8 cellular contexts compared by ENCODE assay signal in genomic region chrX:40097492-40098263, GRCh38. TPM values are rescaled to one million over a fixed set of nuclear protein-coding genes. Genes with fewer than 3 reads are reported as not detected.
A peak's percentile ranks its signal among the peaks of the same experiment; 100 is the strongest.
DNase-seq lines count a peak whose midpoint lies in the region; ATAC-seq lines count a peak whose summit lies in the region.

BCOR (minus strand) TSS chrX:40097958; CDS start chrX:40077929, 20,029 bp downstream.

- H3K27me3 Mint-ChIP-seq in activated CD4-positive, alpha-beta T cell treated with anti-CD3 and anti-CD28 coated beads, Interleukin-2, amount 10 ng/mL, durations not matched to agents 24 days and 14 days = no peaks in the 10 kb centered on the region

- peak within 1 kb of the TSS; percentile 92 for H3K27ac Mint-ChIP-seq in activated CD4-positive, alpha-beta T cell treated with anti-CD3 and anti-CD28 coated beads, Interleukin-2, amount 10 ng/mL, durations not matched to agents 24 days and 14 days

- peaks cover 0 to 7% (median 0%) of the 10 kb centered on the region in 11 experiments; a peak in 2 of 22 replicates for H3K36me3 ChIP-seq in BLaER1 treated with 17β-estradiol and CSF1 and Interleukin-3, amounts not matched to agents 10 nM and 100 nM
- no peaks in the 10 kb centered on the region for H3K36me3 ChIP-seq in duodenal mucosa (ENCODE audit: control insufficient read depth in 1 of 2, insufficient read depth in 2 of 2, low read length in 2 of 2)

- peak within 1 kb of the TSS; percentile 29 to 88 (median 79); a peak in 21 of 22 replicates for H3K27ac ChIP-seq in BLaER1 treated with 17β-estradiol and CSF1 and Interleukin-3, amounts not matched to agents 10 nM and 100 nM
- H3K27ac ChIP-seq in duodenal mucosa (ENCODE audit: low read depth, low read length) = peak within 1 kb of the TSS; percentile 84

- peaks cover 27 to 49% (median 37%) of the 10 kb centered on the region in 11 experiments; a peak in 21 of 22 replicates for H3K27me3 ChIP-seq in BLaER1 treated with 17β-estradiol and CSF1 and Interleukin-3, amounts not matched to agents 10 nM and 100 nM
- H3K27me3 ChIP-seq in duodenal mucosa (ENCODE audit: control insufficient read depth in 1 of 2, insufficient read depth in 2 of 2, low read length in 2 of 2) = no peaks in the 10 kb centered on the region

- ATAC-seq in GM21723 (IDR thresholded peaks at IDR 0.05; ENCODE audit: unreplicated experiment) (peak; percentile 21), HG02973 (IDR thresholded peaks at IDR 0.05; ENCODE audit: unreplicated experiment) (no peak)

- DNase-seq in NCI-H226 (peak; percentile 47), medulla oblongata (ENCODE audit: extremely low spot score) (peak; percentile 43)
- peak; percentile 90 for DNase-seq in activated CD4-positive, alpha-beta T cell treated with anti-CD3 and anti-CD28 coated beads, Interleukin-2, amount 10 ng/mL, durations not matched to agents 24 days and 14 days
- peak; percentile 57 to 64 (median 59) for DNase-seq in stimulated activated CD4-positive, alpha-beta T cell treated with anti-CD3 and anti-CD28 coated beads, TNF-alpha, amount 100 ng/mL, for 4 hours (ENCODE audit: low read depth in 3 of 3)

- peak within 1 kb of the TSS; percentile 77 to 88 (median 85) for H3K9ac ChIP-seq in BLaER1 treated with 17β-estradiol and CSF1 and Interleukin-3, amounts not matched to agents 10 nM and 100 nM
- peak within 1 kb of the TSS; percentile 54 for H3K9ac ChIP-seq in duodenal mucosa (ENCODE audit: low read depth in 1 of 2, low read length in 2 of 2)

- H3K4me3 ChIP-seq in BLaER1 treated with 17β-estradiol and CSF1 and Interleukin-3, amounts not matched to agents 10 nM and 100 nM = peak within 1 kb of the TSS; percentile 57 to 78 (median 68)
- peak within 1 kb of the TSS; percentile 70 to 80 for H3K4me3 ChIP-seq in duodenal mucosa (ENCODE audit: low read depth in 1 of 2, low read length in 2 of 2)

- intact Hi-C loops in activated CD4-positive, alpha-beta T cell treated with anti-CD3 and anti-CD28 coated beads, Interleukin-2, amount 10 ng/mL, durations not matched to agents 24 days and 14 days (cut with micrococcal nuclease) = loop anchor here (1.0 to 10.0 kb wide), 7 partner anchors 9 to 1293 kb away; partner anchors contain the start of gene MID1IP1

- H3K4me1 ChIP-seq in BLaER1 treated with 17β-estradiol and CSF1 and Interleukin-3, amounts not matched to agents 10 nM and 100 nM = peaks cover 35 to 66% (median 59%) of the 10 kb centered on the region in 10 experiments
- H3K4me1 ChIP-seq in duodenal mucosa (ENCODE audit: control insufficient read depth in 1 of 2, insufficient read depth in 2 of 2, low read length in 2 of 2) = peaks cover 12 to 17% of the 10 kb centered on the region in 2 donors

- H3K36me3 Mint-ChIP-seq in activated CD4-positive, alpha-beta T cell treated with anti-CD3 and anti-CD28 coated beads, Interleukin-2, amount 10 ng/mL, durations not matched to agents 24 days and 14 days (ENCODE audit: low read depth) = peaks cover 16% of the 10 kb centered on the region

- H3K9me3 ChIP-seq in BLaER1 treated with 17β-estradiol and CSF1 and Interleukin-3, amounts not matched to agents 10 nM and 100 nM (replicated peaks in 1 of 11) = peaks cover 28 to 55% (median 41%) of the 10 kb centered on the region in 11 experiments; a peak in 20 of 22 replicates
- H3K9me3 ChIP-seq in duodenal mucosa (ENCODE audit: control insufficient read depth in 1 of 2, low read length in 2 of 2) = no peaks in the 10 kb centered on the region

- peaks cover 37 to 81% (median 64%) of the 10 kb centered on the region in 11 experiments for H4K20me1 ChIP-seq in BLaER1 treated with 17β-estradiol and CSF1 and Interleukin-3, amounts not matched to agents 10 nM and 100 nM

- H3K4me3 Mint-ChIP-seq in activated CD4-positive, alpha-beta T cell treated with anti-CD3 and anti-CD28 coated beads, Interleukin-2, amount 10 ng/mL, durations not matched to agents 24 days and 14 days = peak within 1 kb of the TSS; percentile 97

- H3K9me3 Mint-ChIP-seq in activated CD4-positive, alpha-beta T cell treated with anti-CD3 and anti-CD28 coated beads, Interleukin-2, amount 10 ng/mL, durations not matched to agents 24 days and 14 days = no peaks in the 10 kb centered on the region

- peak within 1 kb of the TSS; percentile 77 to 95 (median 89) for H3K4me2 ChIP-seq in BLaER1 treated with 17β-estradiol and CSF1 and Interleukin-3, amounts not matched to agents 10 nM and 100 nM

- H3K4me1 Mint-ChIP-seq in activated CD4-positive, alpha-beta T cell treated with anti-CD3 and anti-CD28 coated beads, Interleukin-2, amount 10 ng/mL, durations not matched to agents 24 days and 14 days = peaks cover 25% of the 10 kb centered on the region

RNA-seq across cellular contexts. Expression of gene BCOR, which starts in this region (rescaled TPM):
- 61.0 and 64.5 TPM in 2 replicates for total RNA-seq in activated CD4-positive, alpha-beta T cell treated with anti-CD3 and anti-CD28 coated beads, Interleukin-2, amount 10 ng/mL, durations not matched to agents 24 days and 14 days
